Comparison of ENCODE assay signal across 18 cellular contexts in genomic region chr22:28051091-28051786, GRCh38.
"Had no signal": no experiment of that assay in that cellular context is flagged by ENCODE, and none has a peak within 500 bp of the region (broad histone marks: within the 10 kb centered on the region; RNA-seq: fewer than 3 reads in every experiment).

No MANE protein-coding gene starts in this region.

- H3K9me3 Mint-ChIP-seq: activated B cell treated with CpG ODN at 0.5 μM for 24 hours; effector memory CD8-positive, alpha-beta T cell; natural killer cell treated with Interleukin-12 subunit alpha and Interleukin-12 subunit beta and Interleukin-15 and Interleukin-18, amount 100 ng/mL, for 72 hours; stimulated activated effector memory CD8-positive, alpha-beta T cell treated with anti-CD3 and anti-CD28 coated beads, Interleukin-12 subunit alpha, Interleukin-12 subunit beta, amount 100 ng/mL, for 72 hours; stimulated activated naive CD8-positive, alpha-beta T cell treated with anti-CD3 and anti-CD28 coated beads, Interleukin-15, Interleukin-2, amounts not matched to agents 100 ng/mL and 50 ng/mL, for 24 hours; type B pancreatic cell had no signal

- ATAC-seq: effector memory CD8-positive, alpha-beta T cell; natural killer cell treated with Interleukin-12 subunit alpha and Interleukin-12 subunit beta and Interleukin-15 and Interleukin-18, amount 100 ng/mL, for 72 hours; stimulated activated effector memory CD8-positive, alpha-beta T cell treated with anti-CD3 and anti-CD28 coated beads, Interleukin-12 subunit alpha, Interleukin-12 subunit beta, amount 100 ng/mL, for 72 hours had no signal

- H3K4me1 Mint-ChIP-seq: activated B cell treated with CpG ODN at 0.5 μM for 24 hours; stimulated activated effector memory CD8-positive, alpha-beta T cell treated with anti-CD3 and anti-CD28 coated beads, Interleukin-12 subunit alpha, Interleukin-12 subunit beta, amount 100 ng/mL, for 72 hours had no signal

- H3K9me3 ChIP-seq: colonic mucosa, esophagus muscularis mucosa, heart right ventricle, lower lobe of right lung, neutrophil, sigmoid colon, thoracic aorta had no signal

- H3K36me3 Mint-ChIP-seq: activated naive CD8-positive, alpha-beta T cell; natural killer cell treated with Interleukin-12 subunit alpha and Interleukin-12 subunit beta and Interleukin-15 and Interleukin-18, amount 100 ng/mL, for 72 hours; stimulated activated effector memory CD8-positive, alpha-beta T cell treated with anti-CD3 and anti-CD28 coated beads, Interleukin-12 subunit alpha, Interleukin-12 subunit beta, amount 100 ng/mL, for 72 hours had no signal

- H3K36me3 ChIP-seq: colonic mucosa, esophagus muscularis mucosa, heart right ventricle, lower lobe of right lung, neutrophil, sigmoid colon, thoracic aorta had no signal

- DNase-seq: activated B cell treated with CpG ODN at 0.5 μM for 24 hours; activated effector memory CD4-positive, alpha-beta T cell treated with Interleukin-2 at 50 U/mL for 16 hours; activated naive CD4-positive, alpha-beta T cell treated with Interleukin-2 at 50 U/mL for 16 hours; cerebellar nuclear complex; effector memory CD8-positive, alpha-beta T cell; foreskin keratinocyte; lower lobe of right lung had no signal

- H3K27ac ChIP-seq: colonic mucosa, esophagus muscularis mucosa, foreskin keratinocyte, neutrophil, sigmoid colon, thoracic aorta had no signal

- H3K4me3 ChIP-seq: colonic mucosa, esophagus muscularis mucosa, heart right ventricle, lower lobe of right lung, sigmoid colon, thoracic aorta had no signal

- H3K27me3 ChIP-seq: colonic mucosa, esophagus muscularis mucosa, foreskin keratinocyte, heart right ventricle, neutrophil, sigmoid colon had no signal

- H3K4me3 Mint-ChIP-seq: activated B cell treated with CpG ODN at 0.5 μM for 24 hours; activated naive CD8-positive, alpha-beta T cell; effector memory CD8-positive, alpha-beta T cell; natural killer cell treated with Interleukin-12 subunit alpha and Interleukin-12 subunit beta and Interleukin-15 and Interleukin-18, amount 100 ng/mL, for 72 hours; stimulated activated effector memory CD8-positive, alpha-beta T cell treated with anti-CD3 and anti-CD28 coated beads, Interleukin-12 subunit alpha, Interleukin-12 subunit beta, amount 100 ng/mL, for 72 hours; stimulated activated naive CD8-positive, alpha-beta T cell treated with anti-CD3 and anti-CD28 coated beads, Interleukin-15, Interleukin-2, amounts not matched to agents 100 ng/mL and 50 ng/mL, for 24 hours; type B pancreatic cell had no signal

- H3K27ac Mint-ChIP-seq: activated B cell treated with CpG ODN at 0.5 μM for 24 hours; activated naive CD8-positive, alpha-beta T cell; effector memory CD8-positive, alpha-beta T cell; natural killer cell treated with Interleukin-12 subunit alpha and Interleukin-12 subunit beta and Interleukin-15 and Interleukin-18, amount 100 ng/mL, for 72 hours; stimulated activated effector memory CD8-positive, alpha-beta T cell treated with anti-CD3 and anti-CD28 coated beads, Interleukin-12 subunit alpha, Interleukin-12 subunit beta, amount 100 ng/mL, for 72 hours; stimulated activated naive CD8-positive, alpha-beta T cell treated with anti-CD3 and anti-CD28 coated beads, Interleukin-15, Interleukin-2, amounts not matched to agents 100 ng/mL and 50 ng/mL, for 24 hours; type B pancreatic cell had no signal

- H3K27me3 Mint-ChIP-seq: activated B cell treated with CpG ODN at 0.5 μM for 24 hours; activated naive CD8-positive, alpha-beta T cell; stimulated activated naive CD8-positive, alpha-beta T cell treated with anti-CD3 and anti-CD28 coated beads, Interleukin-15, Interleukin-2, amounts not matched to agents 100 ng/mL and 50 ng/mL, for 24 hours; type B pancreatic cell had no signal
